In the genomic region with DNA sequence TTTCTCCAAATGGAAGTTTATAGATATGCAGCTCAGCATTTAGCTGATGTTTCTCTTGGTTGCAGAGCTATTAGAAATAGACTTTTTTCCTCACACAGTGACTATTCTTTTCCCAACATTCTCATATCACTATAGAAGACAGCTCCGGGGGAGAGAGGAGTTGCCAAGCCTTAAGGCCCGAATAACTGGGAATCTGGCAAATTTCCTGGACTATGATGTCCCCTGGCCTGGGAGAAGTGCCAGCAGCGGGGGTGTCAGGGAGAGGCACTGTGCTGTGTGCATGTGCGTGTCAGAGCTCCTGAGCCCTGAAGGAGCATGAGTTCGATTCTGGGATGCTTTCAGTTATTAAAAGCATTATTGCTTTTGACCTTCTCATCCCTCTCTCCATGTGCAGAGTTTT, we compare ENCODE assay signal across 10 cellular contexts.
DNase-seq lines count a peak whose midpoint lies in the region; FAIRE-seq and TF ChIP-seq lines count a peak whose summit lies in the region.
"Had no signal": no experiment of that assay in that cellular context is flagged by ENCODE, and none has a peak within 500 bp of the region (broad histone marks: within the 10 kb centered on the region; RNA-seq: fewer than 3 reads in every experiment).

No MANE protein-coding gene starts in this region.

- H3K9ac ChIP-seq in astrocyte (ENCODE audit: low read length) (no peak overlapping the region), subcutaneous abdominal adipose tissue (ENCODE audit: low read length in 5 of 5) (peak overlapping the region in 1 of 5 donors; percentile 4), neural progenitor cell (no peak overlapping the region)

- H3K4me1 ChIP-seq in astrocyte (ENCODE audit: insufficient read depth, low read length): peaks cover 26% of the 10 kb centered on the region
- peaks cover 9 to 50% (median 32%) of the 10 kb centered on the region in 5 donors for H3K4me1 ChIP-seq in subcutaneous abdominal adipose tissue (ENCODE audit: control insufficient read depth in 5 of 5, insufficient read depth in 5 of 5, low read length in 5 of 5)
- peaks cover 5% of the 10 kb centered on the region for H3K4me1 ChIP-seq in neural progenitor cell

- CTCF ChIA-PET in activated naive CD4-positive, alpha-beta T cell treated with anti-CD3 and anti-CD28 coated beads for 36 hours (lab: Charles Lee): no interaction called here

- H3K27me3 Mint-ChIP-seq in astrocyte (ENCODE audit: low read depth, unreplicated experiment): peaks cover 8% of the 10 kb centered on the region
- no peaks in the 10 kb centered on the region for H3K27me3 Mint-ChIP-seq in activated naive CD4-positive, alpha-beta T cell treated with anti-CD3 and anti-CD28 coated beads for 36 hours (ENCODE audit: low read depth)
- H3K27me3 Mint-ChIP-seq in neural progenitor cell (ENCODE audit: insufficient read depth, low read depth): no peaks in the 10 kb centered on the region

- no peak for FAIRE-seq in astrocyte (lab: Jason Lieb, UNC)
- FAIRE-seq: GM18507 had no signal

- intact Hi-C loops in activated naive CD4-positive, alpha-beta T cell treated with anti-CD3 and anti-CD28 coated beads for 36 hours (cut with micrococcal nuclease): no loop called here

- no peak overlapping the region for H3K4me3 ChIP-seq in astrocyte (ENCODE audit: insufficient read depth, low read depth, low read length)
- no peak overlapping the region for H3K4me3 ChIP-seq in subcutaneous abdominal adipose tissue (ENCODE audit: low read depth in 1 of 5, low read length in 5 of 5)
- H3K4me3 ChIP-seq in neural progenitor cell: no peak overlapping the region

- H3K4me2 ChIP-seq in astrocyte (ENCODE audit: low read length) (peak overlapping the region; percentile 41), neural progenitor cell (no peak overlapping the region)

- H3K9me3 ChIP-seq in astrocyte (ENCODE audit: insufficient read depth, low read depth, low read length) (no peaks in the 10 kb centered on the region), subcutaneous abdominal adipose tissue (ENCODE audit: control insufficient read depth in 5 of 5, low read length in 5 of 5) (no peaks in the 10 kb centered on the region), neural progenitor cell (ENCODE audit: low read depth) (no peaks in the 10 kb centered on the region)

- H2AFZ ChIP-seq in astrocyte (ENCODE audit: low read depth, low read length) (no peak overlapping the region), neural progenitor cell (replicated peaks) (no peak overlapping the region)

- no peaks in the 10 kb centered on the region for H4K20me1 ChIP-seq in astrocyte (ENCODE audit: insufficient read depth, low read length)
- no peaks in the 10 kb centered on the region for H4K20me1 ChIP-seq in neural progenitor cell (ENCODE audit: low read depth)

- H3K79me2 ChIP-seq in astrocyte (ENCODE audit: insufficient read depth, low read length): no peaks in the 10 kb centered on the region
- H3K79me2 ChIP-seq in neural progenitor cell (ENCODE audit: low read depth): no peaks in the 10 kb centered on the region

- H3F3A ChIP-seq in neural progenitor cell (ENCODE audit: low read depth): no peaks in the 10 kb centered on the region

- H3K9me3 Mint-ChIP-seq in astrocyte (ENCODE audit: unreplicated experiment): no peaks in the 10 kb centered on the region
- H3K9me3 Mint-ChIP-seq in activated naive CD4-positive, alpha-beta T cell treated with anti-CD3 and anti-CD28 coated beads for 36 hours: no peaks in the 10 kb centered on the region
- H3K9me3 Mint-ChIP-seq in neural progenitor cell: no peaks in the 10 kb centered on the region

- H3K36me3 ChIP-seq in astrocyte (ENCODE audit: insufficient read depth, low read length) (no peaks in the 10 kb centered on the region), subcutaneous abdominal adipose tissue (ENCODE audit: control insufficient read depth in 5 of 5, insufficient read depth in 5 of 5, low read length in 5 of 5) (no peaks in the 10 kb centered on the region), neural progenitor cell (no peaks in the 10 kb centered on the region)

- no peak overlapping the region for H3K27ac ChIP-seq in astrocyte (ENCODE audit: low read depth, low read length)
- peak overlapping the region; percentile 45 for H3K27ac ChIP-seq in subcutaneous abdominal adipose tissue (ENCODE audit: low read depth, low read length)
- no peak overlapping the region for H3K27ac ChIP-seq in neural progenitor cell

- H3K27me3 ChIP-seq in astrocyte (ENCODE audit: insufficient read depth, low read length) (no peaks in the 10 kb centered on the region), subcutaneous abdominal adipose tissue (ENCODE audit: control insufficient read depth in 5 of 5, insufficient read depth in 4 of 5, low read length in 5 of 5) (no peaks in the 10 kb centered on the region), neural progenitor cell (no peaks in the 10 kb centered on the region)

- DNase-seq in HCEC 1CT: peak; percentile 29
- DNase-seq in astrocyte (ENCODE audit: low read depth): peak; percentile 62
- DNase-seq in hepatic stellate cell (ENCODE audit: low spot score): peak; percentile 50
- DNase-seq in SHP77 (lab: John Stamatoyannopoulos, UW): no peak
- DNase-seq in activated CD4-positive, alpha-beta T cell treated with anti-CD3 and anti-CD28 coated beads, Interleukin-2, amount 50 U/mL, for 4 hours: no peak
- no peak for DNase-seq in activated naive CD4-positive, alpha-beta T cell treated with anti-CD3 and anti-CD28 coated beads for 36 hours
- DNase-seq in neural progenitor cell (ENCODE audit: low spot score): no peak
- DNase-seq: T-helper 1 cell had no signal

- H3K27ac Mint-ChIP-seq in astrocyte (ENCODE audit: unreplicated experiment) (no peak overlapping the region), neural progenitor cell (no peak overlapping the region)
- no peak overlapping the region for H3K27ac Mint-ChIP-seq in activated naive CD4-positive, alpha-beta T cell treated with anti-CD3 and anti-CD28 coated beads for 36 hours

- peaks cover 10% of the 10 kb centered on the region for H3K4me1 Mint-ChIP-seq in astrocyte (ENCODE audit: low read depth, unreplicated experiment)
- peaks cover 17% of the 10 kb centered on the region for H3K4me1 Mint-ChIP-seq in activated naive CD4-positive, alpha-beta T cell treated with anti-CD3 and anti-CD28 coated beads for 36 hours (ENCODE audit: low read depth)
- H3K4me1 Mint-ChIP-seq in neural progenitor cell: peaks cover 11% of the 10 kb centered on the region

- TF ChIP-seq CTCF in astrocyte (IDR thresholded peaks at IDR 0.05; ENCODE audit: insufficient read depth, low read depth, low read length) (no peak), neural progenitor cell (IDR thresholded peaks at IDR 0.05) (no peak)

- H3K4me3 Mint-ChIP-seq in astrocyte (ENCODE audit: unreplicated experiment) (no peak overlapping the region), neural progenitor cell (no peak overlapping the region)
- no peak overlapping the region for H3K4me3 Mint-ChIP-seq in activated naive CD4-positive, alpha-beta T cell treated with anti-CD3 and anti-CD28 coated beads for 36 hours

- H3K36me3 Mint-ChIP-seq in astrocyte (ENCODE audit: low read depth, unreplicated experiment) (peaks cover 1% of the 10 kb centered on the region), neural progenitor cell (no peaks in the 10 kb centered on the region)
- H3K36me3 Mint-ChIP-seq in activated naive CD4-positive, alpha-beta T cell treated with anti-CD3 and anti-CD28 coated beads for 36 hours (ENCODE audit: low read depth): no peaks in the 10 kb centered on the region

Comparison
In these comparisons a context has a peak if more than half of its experiments do, and no peak if none do; other contexts are left out.
1. DNase-seq: peak in HCEC 1CT (single experiment), astrocyte (single experiment) and hepatic stellate cell (single experiment); none in SHP77 (0 of 2), activated CD4-positive, alpha-beta T cell treated with anti-CD3 and anti-CD28 coated beads, Interleukin-2, amount 50 U/mL, for 4 hours (0 of 2), activated naive CD4-positive, alpha-beta T cell treated with anti-CD3 and anti-CD28 coated beads for 36 hours (single experiment) and neural progenitor cell (single experiment).